19 cellular contexts compared by ENCODE assay signal in genomic region chr7:155559519-155560108, GRCh38. TPM values are rescaled to one million over a fixed set of nuclear protein-coding genes. Genes with fewer than 3 reads are reported as not detected.
DNase-seq lines count a peak whose midpoint lies in the region; ATAC-seq, FAIRE-seq and TF ChIP-seq lines count a peak whose summit lies in the region.
"Had no signal": no experiment of that assay in that cellular context is flagged by ENCODE, and none has a peak within 500 bp of the region (broad histone marks: within the 10 kb centered on the region; RNA-seq: fewer than 3 reads in every experiment).

No MANE protein-coding gene starts in this region.

- POLR2A ChIA-PET in K562 (lab: Yijun Ruan, JAX) = no interaction called here

- no peaks in the 10 kb centered on the region for H4K20me1 ChIP-seq in GM23338 (replicated peaks; ENCODE audit: insufficient read depth)
- no peaks in the 10 kb centered on the region; the same call in 1 of the 2 replicates for H4K20me1 ChIP-seq in K562 (replicated peaks; ENCODE audit: control insufficient read depth, insufficient read depth, low read length)
- H4K20me1 ChIP-seq: BLaER1 had no signal

- H3K4me1 ChIP-seq in GM23338 (ENCODE audit: insufficient read depth) = no peaks in the 10 kb centered on the region
- H3K4me1 ChIP-seq in K562 (replicated peaks in 1 of 2; ENCODE audit: control insufficient read depth in 2 of 2, insufficient read depth in 2 of 2, low read length in 2 of 2) = peaks cover 0 to 5% of the 10 kb centered on the region in 2 experiments; a peak in 2 of 5 replicates
- H3K4me1 ChIP-seq in neuronal stem cell (ENCODE audit: control insufficient read depth in 2 of 2, insufficient read depth in 1 of 2, low read depth in 1 of 2, low read length in 2 of 2) = peaks cover 0 to 10% of the 10 kb centered on the region in 2 donors
- H3K4me1 ChIP-seq: BLaER1 had no signal

- no peaks in the 10 kb centered on the region for H3K36me3 Mint-ChIP-seq in GM23338 (ENCODE audit: low read depth)
- no peaks in the 10 kb centered on the region for H3K36me3 Mint-ChIP-seq in stimulated activated memory B cell treated with anti-CD40 and anti-IgM and Interleukin-4, amounts not matched to agents 10 μg/mL and 1 μg/mL and 100 μg/mL, for 72 hours
- H3K36me3 Mint-ChIP-seq: CD14-positive monocyte; CD4-positive, alpha-beta memory T cell had no signal

- H2AFZ ChIP-seq in GM23338 = no peak overlapping the region
- H2AFZ ChIP-seq in K562 (ENCODE audit: low read depth, low read length) = no peak overlapping the region
- peak overlapping the region; percentile 76 for H2AFZ ChIP-seq in neuronal stem cell (ENCODE audit: low read length)

- H4K8ac ChIP-seq in neuronal stem cell (ENCODE audit: low read depth, low read length) = no peak overlapping the region

- no peak for FAIRE-seq in K562 (lab: Jason Lieb, UNC)
- FAIRE-seq: H54 had no signal

- peak overlapping the region; percentile 75 for H3K14ac ChIP-seq in neuronal stem cell (ENCODE audit: low read length)

- CTCF ChIA-PET in K562 (lab: Yijun Ruan, JAX; ENCODE audit: low intra/inter-chr PET ratio) = no interaction called here

- no peaks in the 10 kb centered on the region for H3K79me2 ChIP-seq in GM23338 (replicated peaks; ENCODE audit: insufficient read depth)
- H3K79me2 ChIP-seq in K562 (ENCODE audit: control insufficient read depth, insufficient read depth, low read length) = no peaks in the 10 kb centered on the region

- no peak for TF ChIP-seq RAD21 in K562 (CRISPR knock-in tag; conservative IDR thresholded peaks at IDR 0.05 in 1 of 2, IDR thresholded peaks at IDR 0.05 in 1 of 2)

- no peak overlapping the region for H3K4me3 Mint-ChIP-seq in GM23338
- no peak overlapping the region for H3K4me3 Mint-ChIP-seq in stimulated activated memory B cell treated with anti-CD40 and anti-IgM and Interleukin-4, amounts not matched to agents 10 μg/mL and 1 μg/mL and 100 μg/mL, for 72 hours
- H3K4me3 Mint-ChIP-seq: CD14-positive monocyte; CD4-positive, alpha-beta memory T cell had no signal

- H2BK120ac ChIP-seq in neuronal stem cell (ENCODE audit: low read depth, low read length) = no peak overlapping the region

- DNase-seq in GM23338 (ENCODE audit: low spot score) (no peak), K562 (ENCODE audit: extremely low read depth in 1 of 4, low spot score in 3 of 4) (no peak), neuronal stem cell (ENCODE audit: low spot score) (no peak), NCI-H446 (lab: John Stamatoyannopoulos, UW) (no peak), SK-N-DZ (ENCODE audit: low spot score) (no peak), COLO668 (lab: John Stamatoyannopoulos, UW; ENCODE audit: unreplicated experiment) (no peak)
- DNase-seq: 8988T; Calu3; CD4-positive, alpha-beta memory T cell; DMS79 treated with DMSO at 0.1 percent for 48 hours; GF-D8; HCEC 1CT had no signal

- no peak overlapping the region for H3K4ac ChIP-seq in neuronal stem cell (ENCODE audit: low read length)

- H3K9me3 ChIP-seq in K562 (replicated peaks; ENCODE audit: control insufficient read depth, insufficient read depth, low read depth, low read length) (no peaks in the 10 kb centered on the region), neuronal stem cell (replicated peaks in 1 of 2; ENCODE audit: control insufficient read depth in 2 of 2, insufficient read depth in 1 of 2, low read depth in 1 of 2, low read length in 2 of 2) (no peaks in the 10 kb centered on the region)
- H3K9me3 ChIP-seq: BLaER1 had no signal

- no peak overlapping the region for H4K91ac ChIP-seq in neuronal stem cell (ENCODE audit: low read depth, low read length, poor library complexity)

- ATAC-seq in GM23338 (peak; percentile 47; the same call in 2 of the 3 replicates), K562 (peak; percentile 47; the same call in 2 of the 3 replicates)
- peak; percentile 40 for ATAC-seq in stimulated activated memory B cell treated with anti-CD40 and anti-IgM and Interleukin-4, amounts not matched to agents 10 μg/mL and 1 μg/mL and 100 μg/mL, for 72 hours

- BruUV-seq in K562 (replicated peaks; lab: Mats Ljungman, UMichigan) = no TSS peak

- no peak overlapping the region for H2AK5ac ChIP-seq in neuronal stem cell (ENCODE audit: low read depth, low read length)

- TF ChIP-seq POLR2A in K562 (conservative IDR thresholded peaks at IDR 0.05) = no peak

- no peak overlapping the region for H3K4me2 ChIP-seq in GM23338
- H3K4me2 ChIP-seq in K562 (ENCODE audit: insufficient read depth, low read length) = no peak overlapping the region
- H3K4me2 ChIP-seq in neuronal stem cell (ENCODE audit: insufficient read depth, low read length, poor library complexity, severe bottlenecking) = no peak overlapping the region
- H3K4me2 ChIP-seq: BLaER1 had no signal

- no peak overlapping the region for H3K27ac Mint-ChIP-seq in GM23338
- no peak overlapping the region for H3K27ac Mint-ChIP-seq in stimulated activated memory B cell treated with anti-CD40 and anti-IgM and Interleukin-4, amounts not matched to agents 10 μg/mL and 1 μg/mL and 100 μg/mL, for 72 hours
- H3K27ac Mint-ChIP-seq: CD14-positive monocyte had no signal

- H3K9me1 ChIP-seq in K562 (ENCODE audit: control insufficient read depth, insufficient read depth, low read length) = no peaks in the 10 kb centered on the region

- intact Hi-C loops in K562 (cut with micrococcal nuclease) = no loop called here

- H3K4me3 ChIP-seq in GM23338 (no peak overlapping the region), K562 (no peak overlapping the region), neuronal stem cell (ENCODE audit: low read length in 2 of 2) (no peak overlapping the region)
- H3K4me3 ChIP-seq: BLaER1 had no signal

- H3K27ac ChIP-seq in GM23338 (ENCODE audit: low read depth) (no peak overlapping the region), K562 (ENCODE audit: extremely low read depth, low read depth, low read length) (no peak overlapping the region), neuronal stem cell (replicated peaks; ENCODE audit: low read length) (no peak overlapping the region)
- H3K27ac ChIP-seq: BLaER1 had no signal

- no peak overlapping the region for H3K9ac ChIP-seq in K562 (ENCODE audit: insufficient read depth in 1 of 2, low read depth in 2 of 2, low read length in 2 of 2)
- no peak overlapping the region for H3K9ac ChIP-seq in neuronal stem cell (ENCODE audit: low read depth, low read length, poor library complexity)
- H3K9ac ChIP-seq: BLaER1 had no signal

- peak overlapping the region; percentile 45 for H3K18ac ChIP-seq in neuronal stem cell (ENCODE audit: low read length)

- H3K9me2 ChIP-seq in GM23338 (ENCODE audit: insufficient read depth) = no peaks in the 10 kb centered on the region

- H3K9me3 Mint-ChIP-seq in GM23338 = no peaks in the 10 kb centered on the region
- H3K9me3 Mint-ChIP-seq in stimulated activated memory B cell treated with anti-CD40 and anti-IgM and Interleukin-4, amounts not matched to agents 10 μg/mL and 1 μg/mL and 100 μg/mL, for 72 hours = no peaks in the 10 kb centered on the region
- H3K9me3 Mint-ChIP-seq: CD4-positive, alpha-beta memory T cell had no signal

- 5% methylated on average over 13 of the region's 13 CpGs for WGBS in K562 (ENCODE audit: insufficient coverage, low coverage, missing lambda C conversion rate)
- no CpG with 5 or more reads among the region's 13 CpGs for WGBS in neuronal stem cell (ENCODE audit: extremely low coverage in 2 of 2, insufficient read length in 2 of 2, insufficient replicate concordance in 1 of 2), 2 donors

- peak overlapping the region; percentile 5 for H3K23ac ChIP-seq in neuronal stem cell (ENCODE audit: low read depth, low read length, poor library complexity)

- no peaks in the 10 kb centered on the region for H3K36me3 ChIP-seq in GM23338 (ENCODE audit: insufficient read depth)
- H3K36me3 ChIP-seq in K562 (ENCODE audit: control insufficient read depth, insufficient read depth, low read length) = no peaks in the 10 kb centered on the region
- H3K36me3 ChIP-seq in neuronal stem cell (replicated peaks in 1 of 2; ENCODE audit: control insufficient read depth in 2 of 2, insufficient read depth in 2 of 2, low read length in 2 of 2) = no peaks in the 10 kb centered on the region
- H3K36me3 ChIP-seq: BLaER1 had no signal

- no peaks in the 10 kb centered on the region for H3F3A ChIP-seq in GM23338 (replicated peaks; ENCODE audit: low read depth)

- no peaks in the 10 kb centered on the region for H3K79me1 ChIP-seq in neuronal stem cell (ENCODE audit: low read depth, low read length)

- H3K27me3 Mint-ChIP-seq in GM23338 (ENCODE audit: insufficient read depth, low read depth, poor library complexity) = peaks cover 5% of the 10 kb centered on the region
- H3K27me3 Mint-ChIP-seq in stimulated activated memory B cell treated with anti-CD40 and anti-IgM and Interleukin-4, amounts not matched to agents 10 μg/mL and 1 μg/mL and 100 μg/mL, for 72 hours = peaks cover 62% of the 10 kb centered on the region

- no peak overlapping the region for H2BK15ac ChIP-seq in neuronal stem cell (ENCODE audit: low read length)

- H2BK5ac ChIP-seq in neuronal stem cell (ENCODE audit: low read length) = no peak overlapping the region

- no peaks in the 10 kb centered on the region; the same call in 2 of the 3 replicates for H3K4me1 Mint-ChIP-seq in GM23338
- no peaks in the 10 kb centered on the region for H3K4me1 Mint-ChIP-seq in stimulated activated memory B cell treated with anti-CD40 and anti-IgM and Interleukin-4, amounts not matched to agents 10 μg/mL and 1 μg/mL and 100 μg/mL, for 72 hours
- H3K4me1 Mint-ChIP-seq: CD14-positive monocyte; CD4-positive, alpha-beta memory T cell had no signal

- TF ChIP-seq EP300 in K562 (IDR thresholded peaks at IDR 0.05; ENCODE audit: low read length) = no peak

- no peaks in the 10 kb centered on the region for H3K27me3 ChIP-seq in GM23338 (ENCODE audit: insufficient read depth)
- H3K27me3 ChIP-seq in K562 (ENCODE audit: control insufficient read depth in 2 of 2, insufficient read depth in 2 of 2, low read length in 2 of 2) = peaks cover 73 to 80% of the 10 kb centered on the region in 2 experiments
- peaks cover 0 to 8% (median 0%) of the 10 kb centered on the region in 3 experiments for H3K27me3 ChIP-seq in neuronal stem cell (ENCODE audit: control insufficient read depth in 3 of 3, insufficient read depth in 3 of 3, low read depth in 1 of 3, low read length in 3 of 3)
- H3K27me3 ChIP-seq: BLaER1 had no signal

- in situ Hi-C loops in K562 (cut with MboI) = no loop called here

- no peak overlapping the region for H2BK12ac ChIP-seq in neuronal stem cell (ENCODE audit: low read length)

- no peak for TF ChIP-seq CTCF in GM23338 (conservative IDR thresholded peaks at IDR 0.05; ENCODE audit: low read depth in 2 of 2)
- no peak for TF ChIP-seq CTCF in K562 (IDR thresholded peaks at IDR 0.05 in 2 of 3, conservative IDR thresholded peaks at IDR 0.05 in 1 of 3; ENCODE audit: insufficient read depth in 2 of 3, low read depth in 1 of 3, low read length in 3 of 3)

RNA-seq across cellular contexts. Expression of gene CNPY1, which starts 13.3 kb away (rescaled TPM):
- total RNA-seq in GM23338 (2014; rRNA removed; shearing (Covaris generic)) = 0.31 TPM in 1 of 2 replicates, not detected in the other
- polyA plus RNA-seq in GM23338 (2016; fragmentation: Nextera tagmentation; extraction: Ambion mirVana) (not detected in 2 replicates), K562 (2011; rRNA removed) (not detected in 2 replicates), K562 (2014; fragmentation: Illumina TruSeq; extraction: Trizol) (not detected in 2 replicates), K562 (2014; fragmentation: Nextera tagmentation; extraction: Ambion mirVana) (not detected), K562 (2014; rRNA removed) (not detected in 2 replicates)
- not detected in 2 replicates for total RNA-seq in K562 (2011; cell fraction: chromatin; rRNA removed; ENCODE audit: low replicate concordance)
- not detected in 2 replicates for total RNA-seq in K562 (2011; cell fraction: nucleolus; rRNA removed)
- total RNA-seq in K562 (2011; cell fraction: nucleoplasm; rRNA removed) = not detected in 2 replicates
- total RNA-seq in K562 (2014; rRNA removed) (not detected in 2 replicates), K562 (2014; rRNA removed; fragmentation: Illumina TruSeq; extraction: Trizol) (not detected in 2 replicates), K562 (2015; rRNA removed; fragmentation: Illumina TruSeq; extraction: Trizol) (not detected in 2 replicates), K562 (2021) (not detected in 2 replicates)
- polyA plus RNA-seq in K562 (2011; cell fraction: cytosol; rRNA removed) = not detected in 2 replicates
- not detected in 2 replicates for polyA plus RNA-seq in K562 (2011; cell fraction: nucleus; rRNA removed)
- not detected in 2 replicates for polyA plus RNA-seq in K562 (2012)
- polyA minus RNA-seq in K562 (2011; rRNA and poly(A)+ RNA removed) = not detected in 2 replicates
- polyA minus RNA-seq in K562 (2011; cell fraction: cytosol; rRNA and poly(A)+ RNA removed) = not detected in 2 replicates
- not detected in 2 replicates for polyA minus RNA-seq in K562 (2011; cell fraction: nucleus; rRNA and poly(A)+ RNA removed)
- polyA plus RNA-seq in neuronal stem cell (2013, experiment 1 of 2) = not detected
- not detected for polyA plus RNA-seq in neuronal stem cell (2013, experiment 2 of 2)
- polyA plus RNA-seq in SK-N-DZ (2014; cell fraction: cytosol; rRNA removed) = not detected in 2 replicates
- not detected in 2 replicates for polyA plus RNA-seq in SK-N-DZ (2014; cell fraction: nucleus; rRNA removed)
- total RNA-seq: A673; Calu3; CD4-positive, alpha-beta memory T cell; HT-29 had no signal
- polyA plus RNA-seq: AG04450; CD14-positive monocyte; CD4-positive, alpha-beta memory T cell had no signal
